Comparison of ENCODE assay signal across 17 cellular contexts in genomic region chr7:32762894-32763293, GRCh38.
DNase-seq lines count a peak whose midpoint lies in the region; ATAC-seq and TF ChIP-seq lines count a peak whose summit lies in the region.
"Had no signal": no experiment of that assay in that cellular context is flagged by ENCODE, and none has a peak within 500 bp of the region (broad histone marks: within the 10 kb centered on the region; RNA-seq: fewer than 3 reads in every experiment).

No MANE protein-coding gene starts in this region.

- H2BK15ac ChIP-seq in neuronal stem cell (ENCODE audit: low read length): no peak overlapping the region

- H3K9me3 ChIP-seq in T-helper 17 cell (ENCODE audit: control insufficient read depth, low read length, poor library complexity, severe bottlenecking) (no peaks in the 10 kb centered on the region), neuronal stem cell (replicated peaks in 1 of 2; ENCODE audit: control insufficient read depth in 2 of 2, insufficient read depth in 1 of 2, low read depth in 1 of 2, low read length in 2 of 2) (no peaks in the 10 kb centered on the region)
- H3K9me3 ChIP-seq: body of pancreas had no signal

- no peak overlapping the region for H2BK5ac ChIP-seq in neuronal stem cell (ENCODE audit: low read length)

- H3K36me3 ChIP-seq in neuronal stem cell (replicated peaks in 1 of 2; ENCODE audit: control insufficient read depth in 2 of 2, insufficient read depth in 2 of 2, low read length in 2 of 2): peaks cover 0 to 6% of the 10 kb centered on the region in 2 donors

- no peak overlapping the region for H2AK5ac ChIP-seq in neuronal stem cell (ENCODE audit: low read depth, low read length)

- no peak overlapping the region for H3K4me2 ChIP-seq in neuronal stem cell (ENCODE audit: insufficient read depth, low read length, poor library complexity, severe bottlenecking)

- H3K9ac ChIP-seq in neuronal stem cell (ENCODE audit: low read depth, low read length, poor library complexity): no peak overlapping the region

- peaks cover 0 to 24% (median 0%) of the 10 kb centered on the region in 3 experiments for H3K27me3 ChIP-seq in neuronal stem cell (ENCODE audit: control insufficient read depth in 3 of 3, insufficient read depth in 3 of 3, low read depth in 1 of 3, low read length in 3 of 3)
- H3K27me3 ChIP-seq: body of pancreas had no signal

- no peak overlapping the region for H2BK120ac ChIP-seq in neuronal stem cell (ENCODE audit: low read depth, low read length)

- H3K14ac ChIP-seq in neuronal stem cell (ENCODE audit: low read length): no peak overlapping the region

- H2BK12ac ChIP-seq in neuronal stem cell (ENCODE audit: low read length): no peak overlapping the region

- DNase-seq in ELF-1 (ENCODE audit: low read depth, low spot score) (peak; percentile 60), T-helper 17 cell (no peak), endothelial cell (ENCODE audit: low spot score) (peak; percentile 18), neuronal stem cell (ENCODE audit: low spot score) (no peak), T-helper 2 cell (no peak), NCI-H2196 treated with DMSO at 0.1 percent for 48 hours (lab: John Stamatoyannopoulos, UW; ENCODE audit: unreplicated experiment) (no peak), Ammon's horn (ENCODE audit: low spot score) (no peak)
- DNase-seq: body of pancreas; Calu3; KBM-7; NCI-H2081 treated with DMSO at 0.1 percent for 48 hours; NCI-H526; occipital lobe; stimulated activated CD4-positive, alpha-beta T cell treated with anti-CD3 and anti-CD28 coated beads, Interleukin-1b, Interleukin-23, amount 100 ng/mL, for 48 hours; T1000 had no signal

- peaks cover 2% of the 10 kb centered on the region for H3K79me1 ChIP-seq in neuronal stem cell (ENCODE audit: low read depth, low read length)

- H3K4me1 Mint-ChIP-seq in T-helper 17 cell (peaks cover 12% of the 10 kb centered on the region), endothelial cell (ENCODE audit: unreplicated experiment) (peaks cover 12% of the 10 kb centered on the region)

- H3K4me3 Mint-ChIP-seq in T-helper 17 cell (peak overlapping the region; percentile 19), endothelial cell (ENCODE audit: unreplicated experiment) (peak overlapping the region; percentile 8)

- no peak for TF ChIP-seq CTCF in endothelial cell (IDR thresholded peaks at IDR 0.05; ENCODE audit: unreplicated experiment)

- WGBS in neuronal stem cell (ENCODE audit: extremely low coverage in 2 of 2, insufficient read length in 2 of 2, insufficient replicate concordance in 1 of 2), 2 donors: no CpG with 5 or more reads among the region's 25 CpGs

- H4K8ac ChIP-seq in neuronal stem cell (ENCODE audit: low read depth, low read length): no peak overlapping the region

- H3K27ac ChIP-seq in neuronal stem cell (replicated peaks; ENCODE audit: low read length): no peak overlapping the region
- H3K27ac ChIP-seq: body of pancreas had no signal

- H4K91ac ChIP-seq in neuronal stem cell (ENCODE audit: low read depth, low read length, poor library complexity): no peak overlapping the region

- no peak overlapping the region for H3K4ac ChIP-seq in neuronal stem cell (ENCODE audit: low read length)

- H3K9me3 Mint-ChIP-seq in endothelial cell (ENCODE audit: unreplicated experiment): no peaks in the 10 kb centered on the region

- H3K27me3 Mint-ChIP-seq in T-helper 17 cell (peaks cover 40% of the 10 kb centered on the region), endothelial cell (ENCODE audit: unreplicated experiment) (peaks cover 13% of the 10 kb centered on the region)

- H2AFZ ChIP-seq in neuronal stem cell (ENCODE audit: low read length): no peak overlapping the region

- H3K23ac ChIP-seq in neuronal stem cell (ENCODE audit: low read depth, low read length, poor library complexity): no peak overlapping the region

- peaks cover 0 to 2% of the 10 kb centered on the region in 2 donors for H3K4me1 ChIP-seq in neuronal stem cell (ENCODE audit: control insufficient read depth in 2 of 2, insufficient read depth in 1 of 2, low read depth in 1 of 2, low read length in 2 of 2)
- H3K4me1 ChIP-seq: body of pancreas had no signal

- no peak overlapping the region for H3K4me3 ChIP-seq in neuronal stem cell (ENCODE audit: low read length in 2 of 2)
- H3K4me3 ChIP-seq: body of pancreas had no signal

- H3K36me3 Mint-ChIP-seq in T-helper 17 cell (ENCODE audit: low read depth) (peaks cover 12% of the 10 kb centered on the region), endothelial cell (ENCODE audit: low read depth, unreplicated experiment) (no peaks in the 10 kb centered on the region)

- ATAC-seq in T-helper 17 cell: no peak
- ATAC-seq in GM21737 (IDR thresholded peaks at IDR 0.05; ENCODE audit: unreplicated experiment): no peak
- ATAC-seq: body of pancreas, sciatic nerve had no signal

- H3K27ac Mint-ChIP-seq in T-helper 17 cell (no peak overlapping the region), endothelial cell (ENCODE audit: unreplicated experiment) (no peak overlapping the region)

- H3K18ac ChIP-seq in neuronal stem cell (ENCODE audit: low read length): peak overlapping the region; percentile 13

Comparison
In these comparisons a context has a peak if more than half of its experiments do, and no peak if none do; other contexts are left out.
1. DNase-seq: peak in ELF-1 (single experiment) and endothelial cell (single experiment); none in T-helper 17 cell (0 of 3), neuronal stem cell (single experiment), T-helper 2 cell (0 of 5), NCI-H2196 treated with DMSO at 0.1 percent for 48 hours (single experiment) and Ammon's horn (single experiment).